17 cellular contexts compared by ENCODE assay signal in genomic region chr17:40089085-40089895, GRCh38. TPM values are rescaled to one million over a fixed set of nuclear protein-coding genes. Genes with fewer than 3 reads are reported as not detected.
DNase-seq lines count a peak whose midpoint lies in the region; ATAC-seq and TF ChIP-seq lines count a peak whose summit lies in the region.
"Had no signal": no experiment of that assay in that cellular context is flagged by ENCODE, and none has a peak within 500 bp of the region (broad histone marks: within the 10 kb centered on the region; RNA-seq: fewer than 3 reads in every experiment).

No MANE protein-coding gene starts in this region.

- H3K4me1 ChIP-seq in right cardiac atrium (ENCODE audit: control insufficient read depth, insufficient read depth, low read length) (peaks cover 14% of the 10 kb centered on the region), stomach (peaks cover 34 to 65% (median 53%) of the 10 kb centered on the region in 4 donors)

- peaks cover 22% of the 10 kb centered on the region for H3K36me3 Mint-ChIP-seq in T-helper 17 cell (ENCODE audit: low read depth)

- ATAC-seq in T-helper 17 cell (no peak), right cardiac atrium (no peak)

- no peak overlapping the region for H3K4me3 Mint-ChIP-seq in T-helper 17 cell
- H3K4me3 Mint-ChIP-seq: activated B cell treated with CpG ODN at 0.5 μM for 24 hours; activated naive CD4-positive, alpha-beta T cell treated with anti-CD3 and anti-CD28 coated beads, Interleukin-2, amount 10 ng/mL, durations not matched to agents 7 days and 5 days; B cell had no signal

- no peak for TF ChIP-seq CTCF in stomach (IDR thresholded peaks at IDR 0.05)

- no peaks in the 10 kb centered on the region for H3K27me3 ChIP-seq in H7 (ENCODE audit: control insufficient read depth, insufficient read depth, low read length)
- H3K27me3 ChIP-seq in right cardiac atrium (ENCODE audit: control insufficient read depth, insufficient read depth): no peaks in the 10 kb centered on the region
- H3K27me3 ChIP-seq in stomach: no peaks in the 10 kb centered on the region
- H3K27me3 ChIP-seq: Peyer's patch had no signal

- H3K9me3 ChIP-seq in T-helper 17 cell (ENCODE audit: control insufficient read depth, low read length, poor library complexity, severe bottlenecking) (no peaks in the 10 kb centered on the region), right cardiac atrium (ENCODE audit: control insufficient read depth, low read length) (no peaks in the 10 kb centered on the region), stomach (no peaks in the 10 kb centered on the region)
- H3K9me3 ChIP-seq: Peyer's patch had no signal

- H3K27ac ChIP-seq in right cardiac atrium (ENCODE audit: low read length) (peak overlapping the region; percentile 50), stomach (peak overlapping the region in 4 of 5 donors; percentile 25 to 98 (median 96))

- DNase-seq in H7: peak; percentile 49
- no peak for DNase-seq in T-helper 17 cell
- DNase-seq in right cardiac atrium: peak in 2 of 3 donors; percentile 50 to 61
- DNase-seq in stomach: no peak
- DNase-seq in NCI-H69 (lab: John Stamatoyannopoulos, UW): no peak
- no peak for DNase-seq in DMS53 treated with DMSO at 0.1 percent for 48 hours (lab: John Stamatoyannopoulos, UW; ENCODE audit: unreplicated experiment)
- DNase-seq in NCI-H446 (lab: John Stamatoyannopoulos, UW): no peak
- DNase-seq: activated B cell treated with CpG ODN at 0.5 μM for 24 hours; activated naive CD4-positive, alpha-beta T cell treated with anti-CD3 and anti-CD28 coated beads, Interleukin-2, amount 10 ng/mL, durations not matched to agents 7 days and 5 days; central memory CD4-positive, alpha-beta T cell; DMS79; NCI-H1694 treated with DMSO at 0.1 percent for 48 hours; NCI-H524 treated with DMSO at 0.1 percent for 48 hours; Peyer's patch; posterior cingulate gyrus; SW 1271 had no signal

- no peak for TF ChIP-seq EP300 in stomach (IDR thresholded peaks at IDR 0.05)

- 78% methylated on average over 26 of the region's 26 CpGs for WGBS in right cardiac atrium
- WGBS in stomach, 5 donors: 71 to 83% (median 81%) methylated on average over 25 to 26 of the region's 26 CpGs

- intact Hi-C loops in right cardiac atrium (cut with DNase I): loop anchor here in 2 of 4 donors (5.0 to 10.0 kb wide), 3 partner anchors 47 to 74 kb away; partner anchors contain the start of gene CSF3 (in 1 of the 2)
- intact Hi-C loops in stomach (cut with DNase I; ENCODE audit: low total_unique reads): loop anchor here (10.0 kb wide), 1 partner anchor 64 kb away; no protein-coding TSS in a partner anchor

- H3K36me3 ChIP-seq in H7 (replicated peaks; ENCODE audit: control insufficient read depth, insufficient read depth, low read length) (peaks cover 12% of the 10 kb centered on the region), stomach (peaks cover 71 to 100% (median 99%) of the 10 kb centered on the region in 4 donors)

- TF ChIP-seq POLR2A in stomach (IDR thresholded peaks at IDR 0.05): no peak

- H3K27ac Mint-ChIP-seq in T-helper 17 cell: peak overlapping the region; percentile 1
- H3K27ac Mint-ChIP-seq: activated B cell treated with CpG ODN at 0.5 μM for 24 hours; activated naive CD4-positive, alpha-beta T cell treated with anti-CD3 and anti-CD28 coated beads, Interleukin-2, amount 10 ng/mL, durations not matched to agents 7 days and 5 days; B cell had no signal

- H3K27me3 Mint-ChIP-seq in T-helper 17 cell: no peaks in the 10 kb centered on the region
- H3K27me3 Mint-ChIP-seq: activated B cell treated with CpG ODN at 0.5 μM for 24 hours; activated naive CD4-positive, alpha-beta T cell treated with anti-CD3 and anti-CD28 coated beads, Interleukin-2, amount 10 ng/mL, durations not matched to agents 7 days and 5 days; B cell had no signal

- H3K4me3 ChIP-seq in H7 (ENCODE audit: insufficient read depth, low read depth, low read length): no peak overlapping the region
- H3K4me3 ChIP-seq in right cardiac atrium (ENCODE audit: low read length): no peak overlapping the region
- no peak overlapping the region for H3K4me3 ChIP-seq in stomach
- H3K4me3 ChIP-seq: Peyer's patch had no signal

- H3K4me1 Mint-ChIP-seq in T-helper 17 cell: peaks cover 29% of the 10 kb centered on the region

RNA-seq across cellular contexts. Expression of gene NR1D1, which starts 11.1 kb away (rescaled TPM):
- 1.8 and 3.4 TPM in 2 replicates for total RNA-seq in H7 (2014; rRNA removed; shearing (Covaris generic))
- total RNA-seq in T-helper 17 cell (100 to 1,000 TPM; 102 to 145 TPM), right cardiac atrium (10 to 100 TPM; 10.2 to 25.1 (median 18.8) TPM), stomach (10 to 100 TPM in 2 of 5 donors, 1 to 10 TPM in 3; 2.8 to 14.9 (median 9.0) TPM)
- polyA plus RNA-seq in right cardiac atrium (12.3 TPM), stomach (10 to 100 TPM in 1 of 3 donors, 1 to 10 TPM in 2; 5.5 to 20.5 (median 9.6) TPM)

RNA-seq across cellular contexts. Expression of gene THRA, which starts 26.5 kb away (rescaled TPM):
- 13.2 and 15.2 TPM in 2 replicates for total RNA-seq in H7 (2014; rRNA removed; shearing (Covaris generic))
- 10 to 100 TPM; 29.8 to 32.2 TPM for total RNA-seq in T-helper 17 cell
- 10 to 100 TPM; 80.6 to 99.5 (median 95.9) TPM for total RNA-seq in right cardiac atrium
- polyA plus RNA-seq in right cardiac atrium: 73.3 TPM
- total RNA-seq in stomach: 10 to 100 TPM; 21.1 to 52.2 (median 38.4) TPM
- polyA plus RNA-seq in stomach: 10 to 100 TPM; 21.4 to 37.0 (median 26.4) TPM

RNA-seq across cellular contexts. Expression of gene MSL1, which starts 32.5 kb away (rescaled TPM):
- total RNA-seq in H7 (2014; rRNA removed; shearing (Covaris generic)): 44.2 and 70.0 TPM in 2 replicates
- total RNA-seq in T-helper 17 cell: 100 to 1,000 TPM; 101 to 106 TPM
- total RNA-seq in right cardiac atrium: 10 to 100 TPM; 53.6 to 57.3 (median 55.2) TPM
- polyA plus RNA-seq in right cardiac atrium: 44.8 TPM
- 100 to 1,000 TPM in 2 of 5 donors, 10 to 100 TPM in 3; 47.1 to 322 (median 90.1) TPM for total RNA-seq in stomach
- polyA plus RNA-seq in stomach: 10 to 100 TPM; 29.3 to 63.8 (median 32.7) TPM

RNA-seq across cellular contexts. Expression of gene MED24, which starts 35.1 kb away (rescaled TPM):
- 85.6 and 99.9 TPM in 2 replicates for total RNA-seq in H7 (2014; rRNA removed; shearing (Covaris generic))
- total RNA-seq in T-helper 17 cell (10 to 100 TPM; 73.7 to 77.5 TPM), right cardiac atrium (10 to 100 TPM; 54.3 to 60.5 (median 54.7) TPM), stomach (100 to 1,000 TPM in 2 of 5 donors, 10 to 100 TPM in 3; 55.4 to 336 (median 91.6) TPM)
- polyA plus RNA-seq in right cardiac atrium (45.1 TPM), stomach (10 to 100 TPM; 24.1 to 49.5 (median 32.7) TPM)

RNA-seq across cellular contexts. Expression of gene CASC3, which starts 51.0 kb away (rescaled TPM):
- 55.4 and 76.0 TPM in 2 replicates for total RNA-seq in H7 (2014; rRNA removed; shearing (Covaris generic))
- total RNA-seq in T-helper 17 cell (100 to 1,000 TPM; 168 to 176 TPM), right cardiac atrium (10 to 100 TPM; 50.2 to 56.7 (median 50.7) TPM), stomach (100 to 1,000 TPM in 2 of 5 donors, 10 to 100 TPM in 3; 41.9 to 198 (median 85.5) TPM)
- polyA plus RNA-seq in right cardiac atrium (23.4 TPM), stomach (10 to 100 TPM; 27.6 to 42.2 (median 37.0) TPM)

Comparison
In these comparisons a context has a peak if more than half of its experiments do, and no peak if none do; other contexts are left out.
1. DNase-seq: peak in H7 (single experiment) and right cardiac atrium (2 of 3); none in T-helper 17 cell (0 of 3), stomach (single experiment), NCI-H69 (single experiment), DMS53 treated with DMSO at 0.1 percent for 48 hours (single experiment) and NCI-H446 (0 of 2).